20 cellular contexts compared by ENCODE assay signal in genomic region chr1:156528231-156528630, GRCh38. TPM values are rescaled to one million over a fixed set of nuclear protein-coding genes. Genes with fewer than 3 reads are reported as not detected.
"Had no signal": no experiment of that assay in that cellular context is flagged by ENCODE, and none has a peak within 500 bp of the region (broad histone marks: within the 10 kb centered on the region; RNA-seq: fewer than 3 reads in every experiment).

No MANE protein-coding gene starts in this region.

- H3K4me3 ChIP-seq: adrenal gland, coronary artery, right atrium auricular region, SJCRH30, skin epidermis, transverse colon had no signal

- H3K9me3 ChIP-seq: adrenal gland, right atrium auricular region, SJCRH30, transverse colon had no signal

- H3K36me3 ChIP-seq: adrenal gland, right atrium auricular region, transverse colon had no signal

- ATAC-seq: activated CD4-positive, alpha-beta T cell treated with anti-CD3 and anti-CD28 coated beads for 36 hours had no signal

- H3K27ac Mint-ChIP-seq: activated CD4-positive, alpha-beta T cell treated with anti-CD3 and anti-CD28 coated beads for 36 hours had no signal

- H3K27me3 ChIP-seq: adrenal gland, right atrium auricular region, SJCRH30, transverse colon had no signal

- DNase-seq: activated CD4-positive, alpha-beta T cell treated with anti-CD3 and anti-CD28 coated beads for 36 hours; activated CD8-positive, alpha-beta memory T cell treated with anti-CD3 and anti-CD28 coated beads for 24 hours; activated effector memory CD4-positive, alpha-beta T cell treated with anti-CD3 and anti-CD28 coated beads, Interleukin-2, amount 50 U/mL, for 16 hours; activated T-cell treated with anti-CD3 and anti-CD28 coated beads, Interleukin-2, amount 50 U/mL, for 1 hour; adrenal gland; caudate nucleus; effector memory CD4-positive, alpha-beta T cell; erythroblast; hippocampal formation; kidney glomerular epithelial cell; T1000; transverse colon had no signal

- H3K4me1 ChIP-seq: adrenal gland had no signal

- H3K27me3 Mint-ChIP-seq: activated CD4-positive, alpha-beta T cell treated with anti-CD3 and anti-CD28 coated beads for 36 hours had no signal

- H3K4me3 Mint-ChIP-seq: activated CD4-positive, alpha-beta T cell treated with anti-CD3 and anti-CD28 coated beads for 36 hours had no signal

- H3K27ac ChIP-seq: adrenal gland, coronary artery, right atrium auricular region, SJCRH30, transverse colon, VCaP had no signal

RNA-seq across cellular contexts. Expression of gene TTC24, which starts 51.3 kb away (rescaled TPM):
- total RNA-seq: adrenal gland, glomerular endothelial cell, mesenteric fat pad, right atrium auricular region, SJCRH30, subcutaneous adipose tissue, transverse colon had no signal
